In genomic region chr15:97755726-97756125, GRCh38 we compare ENCODE assay signal across 1 cellular context.
TF ChIP-seq lines count a peak whose summit lies in the region.

No MANE protein-coding gene starts in this region.

TF ChIP-seq in liver, 16 proteins besides CTCF, POLR2A, EP300 and RAD21 (continued from another document):
- TF ChIP-seq MAX (IDR thresholded peaks at IDR 0.05) (peak; percentile 34), SP1 (IDR thresholded peaks at IDR 0.05) (no peak)
